ENCODE assay signal across 12 cellular contexts in genomic region chr7:111168182-111168581, GRCh38.
A peak's percentile ranks its signal among the peaks of the same experiment; 100 is the strongest.
DNase-seq lines count a peak whose midpoint lies in the region; ATAC-seq, FAIRE-seq and TF ChIP-seq lines count a peak whose summit lies in the region.
"Had no signal": no experiment of that assay in that cellular context is flagged by ENCODE, and none has a peak within 500 bp of the region (broad histone marks: within the 10 kb centered on the region; RNA-seq: fewer than 3 reads in every experiment).

No MANE protein-coding gene starts in this region.

- no peak overlapping the region for H3K9ac ChIP-seq in GM23248

- H3K4me2 ChIP-seq in GM23248 (ENCODE audit: unreplicated experiment), result no peak overlapping the region

- H3K4me1 ChIP-seq in GM23248 (ENCODE audit: insufficient read depth), result 0 out of 2 replicates have a peak, but pooled peaks cover 5% of the 10 kb centered on the region
- peaks cover 21% of the 10 kb centered on the region for H3K4me1 ChIP-seq in SJCRH30
- H3K4me1 ChIP-seq in lower lobe of right lung, result no peaks in the 10 kb centered on the region
- no peaks in the 10 kb centered on the region for H3K4me1 ChIP-seq in pancreas

- no peaks in the 10 kb centered on the region for H3K79me2 ChIP-seq in GM23248 (ENCODE audit: insufficient read depth)

- H3K9me2 ChIP-seq in GM23248 (ENCODE audit: insufficient read depth), result no peaks in the 10 kb centered on the region

- H3F3A ChIP-seq in GM23248 (ENCODE audit: insufficient read depth), result no peaks in the 10 kb centered on the region

- TF ChIP-seq CTCF in lower lobe of right lung (IDR thresholded peaks at IDR 0.05), result no peak
- no peak for TF ChIP-seq CTCF in pancreas (IDR thresholded peaks at IDR 0.05)

- no peaks in the 10 kb centered on the region for H4K20me1 ChIP-seq in GM23248 (ENCODE audit: insufficient read depth)

- no peak overlapping the region for H2AFZ ChIP-seq in GM23248

- DNase-seq in GM23248 (peak; percentile 20), NCI-H187 treated with DMSO at 0.1 percent for 48 hours (lab: John Stamatoyannopoulos, UW) (peak; percentile 50), SJCRH30 (peak; percentile 45 to 78), lower lobe of right lung (no peak), pancreas (no peak), globus pallidus (ENCODE audit: low spot score) (no peak)
- DNase-seq: activated CD8-positive, alpha-beta memory T cell treated with anti-CD3 and anti-CD28 coated beads, Interleukin-2, amount 50 U/mL, for 48 hours; CD4-positive, CD25-positive, alpha-beta regulatory T cell; Right ventricle myocardium superior had no signal

- H3K27ac ChIP-seq in GM23248 (no peak overlapping the region), SJCRH30 (peak overlapping the region; percentile 63), lower lobe of right lung (no peak overlapping the region), pancreas (no peak overlapping the region)

- H3K9me3 ChIP-seq in GM23248 (ENCODE audit: low read depth) (no peaks in the 10 kb centered on the region), SJCRH30 (replicated peaks) (no peaks in the 10 kb centered on the region), lower lobe of right lung (no peaks in the 10 kb centered on the region), pancreas (no peaks in the 10 kb centered on the region)

- in situ Hi-C loops in GM23248 (cut with MboI), result no loop called here

- no peaks in the 10 kb centered on the region for H3K27me3 ChIP-seq in GM23248 (replicated peaks; ENCODE audit: insufficient read depth)
- H3K27me3 ChIP-seq in SJCRH30, result no peaks in the 10 kb centered on the region
- no peaks in the 10 kb centered on the region for H3K27me3 ChIP-seq in lower lobe of right lung (ENCODE audit: low read depth)
- H3K27me3 ChIP-seq in pancreas, result no peaks in the 10 kb centered on the region

- ATAC-seq in HG02970 (IDR thresholded peaks at IDR 0.05; ENCODE audit: low FRiP score, unreplicated experiment) (no peak), lower lobe of right lung (no peak), pancreas (no peak)

- H3K36me3 ChIP-seq in GM23248 (ENCODE audit: low read depth) (no peaks in the 10 kb centered on the region), SJCRH30 (0 out of 2 replicates have a peak, but pooled peaks cover 2% of the 10 kb centered on the region), lower lobe of right lung (no peaks in the 10 kb centered on the region), pancreas (no peaks in the 10 kb centered on the region)

- intact Hi-C loops in lower lobe of right lung (cut with DNase I) (no loop called here), pancreas (cut with DNase I) (no loop called here)

- 57 to 63% methylated on average over 2 of the region's 2 CpGs for WGBS in GM23248 (ENCODE audit: low coverage in 1 of 2, low lambda C conversion rate in 2 of 2, missing lambda C conversion rate in 2 of 2), 2 experiments
- 77 to 81% methylated on average over 2 of the region's 2 CpGs for WGBS in pancreas, 2 donors

- H3K4me3 ChIP-seq in GM23248 (no peak overlapping the region), SJCRH30 (no peak overlapping the region), lower lobe of right lung (no peak overlapping the region), pancreas (no peak overlapping the region)

- FAIRE-seq in islet of Langerhans (lab: Jason Lieb, UNC), result peak; percentile 89
- no peak for FAIRE-seq in pancreas (lab: Jason Lieb, UNC)
- FAIRE-seq: endometrium had no signal

Comparison
In these comparisons a context has a peak if more than half of its experiments do, and no peak if none do; other contexts are left out.
1. DNase-seq: peak in GM23248 (single experiment), NCI-H187 treated with DMSO at 0.1 percent for 48 hours (single experiment) and SJCRH30 (2 of 2); none in lower lobe of right lung (single experiment), pancreas (0 of 6) and globus pallidus (single experiment).